In the genomic region with DNA sequence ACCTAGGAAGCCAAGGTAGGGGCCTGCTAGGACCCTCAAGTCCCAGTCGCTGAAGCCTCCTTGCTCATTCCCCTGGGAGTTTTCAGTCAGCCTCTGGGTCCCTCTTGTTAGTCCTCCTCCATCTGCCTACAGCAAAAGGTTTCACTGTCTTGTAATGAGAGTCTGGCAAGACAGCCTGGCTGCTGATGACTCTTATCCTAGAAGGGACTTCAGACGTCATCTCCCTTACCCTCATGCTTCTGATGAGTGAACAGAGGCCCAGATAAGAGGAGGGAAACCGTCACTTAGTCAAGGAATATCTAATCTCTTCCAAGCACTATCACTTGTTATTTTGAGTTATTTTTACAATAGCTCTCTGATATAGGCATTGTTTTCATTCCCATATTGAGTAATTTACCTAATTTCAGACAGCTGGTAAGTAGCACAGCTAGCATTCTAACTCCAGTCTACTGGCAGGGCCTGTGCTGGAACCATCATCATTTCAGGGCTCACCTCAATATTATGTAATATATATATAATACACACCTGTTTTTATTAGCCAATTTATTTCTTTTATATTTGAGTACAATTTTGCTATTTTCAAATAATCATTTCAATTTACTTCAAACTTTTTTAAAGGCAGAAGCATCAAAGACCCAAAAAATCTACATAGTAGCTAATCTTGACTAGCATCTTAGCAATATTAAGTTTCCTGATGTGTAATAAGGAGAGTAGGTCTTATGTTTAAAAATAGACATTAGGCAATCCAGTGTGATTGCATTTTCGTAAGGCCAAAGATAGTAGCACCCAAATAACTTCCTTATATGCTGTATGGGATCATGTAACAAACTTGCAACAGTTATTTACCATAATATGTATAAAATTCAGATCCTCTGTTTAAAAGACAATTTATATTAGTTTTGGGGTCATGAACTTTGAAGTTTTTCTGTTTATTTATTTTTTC, we compare ENCODE assay signal across 1 cellular context.
TF ChIP-seq lines count a peak whose summit lies in the region.

No MANE protein-coding gene starts in this region.

TF ChIP-seq in K562, 482 proteins besides CTCF, POLR2A, EP300 and RAD21 (continued from another document and continues in another):
- TF ChIP-seq ZFP1 (CRISPR knock-in tag; IDR thresholded peaks at IDR 0.05) (no peak), SIX5 (IDR thresholded peaks at IDR 0.05; ENCODE audit: borderline replicate concordance in 1 of 2, insufficient read depth in 1 of 2, low read depth in 1 of 2, low read length in 2 of 2) (no peak), SNRNP70 (optimal IDR thresholded peaks at IDR 0.05; ENCODE audit: low read depth, low read length) (no peak), CEBPG (CRISPR knock-in tag; IDR thresholded peaks at IDR 0.05) (no peak), CEBPG (tag; conservative IDR thresholded peaks at IDR 0.05 in 1 of 2, IDR thresholded peaks at IDR 0.05 in 1 of 2) (peak in 1 of 2 experiments; percentile 65; a peak in 2 of 4 replicates), MAFF (IDR thresholded peaks at IDR 0.05; ENCODE audit: low read length) (no peak), RFX1 (IDR thresholded peaks at IDR 0.05) (no peak), SMARCA4 (IDR thresholded peaks at IDR 0.05) (0 out of 2 replicates have a peak, but pooled peaks have one; percentile 28), ZBED1 (IDR thresholded peaks at IDR 0.05) (no peak), DACH1 (IDR thresholded peaks at IDR 0.05; ENCODE audit: partially characterized antibody) (no peak), ARNT (IDR thresholded peaks at IDR 0.05) (no peak), CXXC5 (CRISPR knock-in tag; IDR thresholded peaks at IDR 0.05) (no peak), ZFP30 (CRISPR knock-in tag; IDR thresholded peaks at IDR 0.05; ENCODE audit: borderline replicate concordance) (no peak), ZNF197 (CRISPR knock-in tag; IDR thresholded peaks at IDR 0.05; ENCODE audit: low read depth) (no peak), CEBPB (tag; IDR thresholded peaks at IDR 0.05) (no peak; the same call in 1 of the 2 replicates), SMC3 (conservative IDR thresholded peaks at IDR 0.05; ENCODE audit: insufficient read depth, low read depth, low read length) (no peak), ZNF354B (CRISPR knock-in tag; IDR thresholded peaks at IDR 0.05) (no peak), CTBP1 (IDR thresholded peaks at IDR 0.05; ENCODE audit: borderline replicate concordance) (peak; percentile 57; the same call in 1 of the 2 replicates), YY1 (IDR thresholded peaks at IDR 0.05; ENCODE audit: borderline replicate concordance in 1 of 3, control insufficient read depth in 1 of 3, extremely low read depth in 1 of 3, insufficient read depth in 3 of 3, insufficient read length in 1 of 3, insufficient replicate concordance in 2 of 3, low read depth in 1 of 3, low read length in 2 of 3) (no peak), GTF2A2 (tag; IDR thresholded peaks at IDR 0.05) (no peak), FOXM1 (IDR thresholded peaks at IDR 0.05; ENCODE audit: low read depth) (no peak), FOXM1 (CRISPR knock-in tag; IDR thresholded peaks at IDR 0.05; ENCODE audit: low read depth) (no peak), ZNF217 (CRISPR knock-in tag; IDR thresholded peaks at IDR 0.05) (no peak), CBX8 (IDR thresholded peaks at IDR 0.05; ENCODE audit: borderline replicate concordance, extremely low read depth, low read depth, low read length, poor library complexity, severe bottlenecking) (no peak), NEUROD1 (IDR thresholded peaks at IDR 0.05; ENCODE audit: borderline replicate concordance, low read depth, low read length, partially characterized antibody) (no peak), ZSCAN32 (CRISPR knock-in tag; IDR thresholded peaks at IDR 0.05) (no peak), ZC3H4 (CRISPR knock-in tag; IDR thresholded peaks at IDR 0.05; ENCODE audit: borderline replicate concordance) (no peak)
- TF ChIP-seq, protein P1, sequence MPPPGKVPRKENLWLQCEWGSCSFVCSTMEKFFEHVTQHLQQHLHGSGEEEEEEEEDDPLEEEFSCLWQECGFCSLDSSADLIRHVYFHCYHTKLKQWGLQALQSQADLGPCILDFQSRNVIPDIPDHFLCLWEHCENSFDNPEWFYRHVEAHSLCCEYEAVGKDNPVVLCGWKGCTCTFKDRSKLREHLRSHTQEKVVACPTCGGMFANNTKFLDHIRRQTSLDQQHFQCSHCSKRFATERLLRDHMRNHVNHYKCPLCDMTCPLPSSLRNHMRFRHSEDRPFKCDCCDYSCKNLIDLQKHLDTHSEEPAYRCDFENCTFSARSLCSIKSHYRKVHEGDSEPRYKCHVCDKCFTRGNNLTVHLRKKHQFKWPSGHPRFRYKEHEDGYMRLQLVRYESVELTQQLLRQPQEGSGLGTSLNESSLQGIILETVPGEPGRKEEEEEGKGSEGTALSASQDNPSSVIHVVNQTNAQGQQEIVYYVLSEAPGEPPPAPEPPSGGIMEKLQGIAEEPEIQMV (tag; conservative IDR thresholded peaks at IDR 0.05; ENCODE audit: low read depth), result no peak
- TF ChIP-seq, protein P2, sequence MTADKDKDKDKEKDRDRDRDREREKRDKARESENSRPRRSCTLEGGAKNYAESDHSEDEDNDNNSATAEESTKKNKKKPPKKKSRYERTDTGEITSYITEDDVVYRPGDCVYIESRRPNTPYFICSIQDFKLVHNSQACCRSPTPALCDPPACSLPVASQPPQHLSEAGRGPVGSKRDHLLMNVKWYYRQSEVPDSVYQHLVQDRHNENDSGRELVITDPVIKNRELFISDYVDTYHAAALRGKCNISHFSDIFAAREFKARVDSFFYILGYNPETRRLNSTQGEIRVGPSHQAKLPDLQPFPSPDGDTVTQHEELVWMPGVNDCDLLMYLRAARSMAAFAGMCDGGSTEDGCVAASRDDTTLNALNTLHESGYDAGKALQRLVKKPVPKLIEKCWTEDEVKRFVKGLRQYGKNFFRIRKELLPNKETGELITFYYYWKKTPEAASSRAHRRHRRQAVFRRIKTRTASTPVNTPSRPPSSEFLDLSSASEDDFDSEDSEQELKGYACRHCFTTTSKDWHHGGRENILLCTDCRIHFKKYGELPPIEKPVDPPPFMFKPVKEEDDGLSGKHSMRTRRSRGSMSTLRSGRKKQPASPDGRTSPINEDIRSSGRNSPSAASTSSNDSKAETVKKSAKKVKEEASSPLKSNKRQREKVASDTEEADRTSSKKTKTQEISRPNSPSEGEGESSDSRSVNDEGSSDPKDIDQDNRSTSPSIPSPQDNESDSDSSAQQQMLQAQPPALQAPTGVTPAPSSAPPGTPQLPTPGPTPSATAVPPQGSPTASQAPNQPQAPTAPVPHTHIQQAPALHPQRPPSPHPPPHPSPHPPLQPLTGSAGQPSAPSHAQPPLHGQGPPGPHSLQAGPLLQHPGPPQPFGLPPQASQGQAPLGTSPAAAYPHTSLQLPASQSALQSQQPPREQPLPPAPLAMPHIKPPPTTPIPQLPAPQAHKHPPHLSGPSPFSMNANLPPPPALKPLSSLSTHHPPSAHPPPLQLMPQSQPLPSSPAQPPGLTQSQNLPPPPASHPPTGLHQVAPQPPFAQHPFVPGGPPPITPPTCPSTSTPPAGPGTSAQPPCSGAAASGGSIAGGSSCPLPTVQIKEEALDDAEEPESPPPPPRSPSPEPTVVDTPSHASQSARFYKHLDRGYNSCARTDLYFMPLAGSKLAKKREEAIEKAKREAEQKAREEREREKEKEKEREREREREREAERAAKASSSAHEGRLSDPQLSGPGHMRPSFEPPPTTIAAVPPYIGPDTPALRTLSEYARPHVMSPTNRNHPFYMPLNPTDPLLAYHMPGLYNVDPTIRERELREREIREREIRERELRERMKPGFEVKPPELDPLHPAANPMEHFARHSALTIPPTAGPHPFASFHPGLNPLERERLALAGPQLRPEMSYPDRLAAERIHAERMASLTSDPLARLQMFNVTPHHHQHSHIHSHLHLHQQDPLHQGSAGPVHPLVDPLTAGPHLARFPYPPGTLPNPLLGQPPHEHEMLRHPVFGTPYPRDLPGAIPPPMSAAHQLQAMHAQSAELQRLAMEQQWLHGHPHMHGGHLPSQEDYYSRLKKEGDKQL (CRISPR knock-in tag; IDR thresholded peaks at IDR 0.05; ENCODE audit: borderline replicate concordance), result no peak
- TF ChIP-seq, protein P3, sequence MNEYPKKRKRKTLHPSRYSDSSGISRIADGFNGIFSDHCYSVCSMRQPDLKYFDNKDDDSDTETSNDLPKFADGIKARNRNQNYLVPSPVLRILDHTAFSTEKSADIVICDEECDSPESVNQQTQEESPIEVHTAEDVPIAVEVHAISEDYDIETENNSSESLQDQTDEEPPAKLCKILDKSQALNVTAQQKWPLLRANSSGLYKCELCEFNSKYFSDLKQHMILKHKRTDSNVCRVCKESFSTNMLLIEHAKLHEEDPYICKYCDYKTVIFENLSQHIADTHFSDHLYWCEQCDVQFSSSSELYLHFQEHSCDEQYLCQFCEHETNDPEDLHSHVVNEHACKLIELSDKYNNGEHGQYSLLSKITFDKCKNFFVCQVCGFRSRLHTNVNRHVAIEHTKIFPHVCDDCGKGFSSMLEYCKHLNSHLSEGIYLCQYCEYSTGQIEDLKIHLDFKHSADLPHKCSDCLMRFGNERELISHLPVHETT (CRISPR knock-in tag; conservative IDR thresholded peaks at IDR 0.05 in 1 of 2, IDR thresholded peaks at IDR 0.05 in 1 of 2), result 0 out of 4 replicates have a peak, but pooled peaks of 1 of the 2 experiments have one; percentile 44
- TF ChIP-seq, protein P4, sequence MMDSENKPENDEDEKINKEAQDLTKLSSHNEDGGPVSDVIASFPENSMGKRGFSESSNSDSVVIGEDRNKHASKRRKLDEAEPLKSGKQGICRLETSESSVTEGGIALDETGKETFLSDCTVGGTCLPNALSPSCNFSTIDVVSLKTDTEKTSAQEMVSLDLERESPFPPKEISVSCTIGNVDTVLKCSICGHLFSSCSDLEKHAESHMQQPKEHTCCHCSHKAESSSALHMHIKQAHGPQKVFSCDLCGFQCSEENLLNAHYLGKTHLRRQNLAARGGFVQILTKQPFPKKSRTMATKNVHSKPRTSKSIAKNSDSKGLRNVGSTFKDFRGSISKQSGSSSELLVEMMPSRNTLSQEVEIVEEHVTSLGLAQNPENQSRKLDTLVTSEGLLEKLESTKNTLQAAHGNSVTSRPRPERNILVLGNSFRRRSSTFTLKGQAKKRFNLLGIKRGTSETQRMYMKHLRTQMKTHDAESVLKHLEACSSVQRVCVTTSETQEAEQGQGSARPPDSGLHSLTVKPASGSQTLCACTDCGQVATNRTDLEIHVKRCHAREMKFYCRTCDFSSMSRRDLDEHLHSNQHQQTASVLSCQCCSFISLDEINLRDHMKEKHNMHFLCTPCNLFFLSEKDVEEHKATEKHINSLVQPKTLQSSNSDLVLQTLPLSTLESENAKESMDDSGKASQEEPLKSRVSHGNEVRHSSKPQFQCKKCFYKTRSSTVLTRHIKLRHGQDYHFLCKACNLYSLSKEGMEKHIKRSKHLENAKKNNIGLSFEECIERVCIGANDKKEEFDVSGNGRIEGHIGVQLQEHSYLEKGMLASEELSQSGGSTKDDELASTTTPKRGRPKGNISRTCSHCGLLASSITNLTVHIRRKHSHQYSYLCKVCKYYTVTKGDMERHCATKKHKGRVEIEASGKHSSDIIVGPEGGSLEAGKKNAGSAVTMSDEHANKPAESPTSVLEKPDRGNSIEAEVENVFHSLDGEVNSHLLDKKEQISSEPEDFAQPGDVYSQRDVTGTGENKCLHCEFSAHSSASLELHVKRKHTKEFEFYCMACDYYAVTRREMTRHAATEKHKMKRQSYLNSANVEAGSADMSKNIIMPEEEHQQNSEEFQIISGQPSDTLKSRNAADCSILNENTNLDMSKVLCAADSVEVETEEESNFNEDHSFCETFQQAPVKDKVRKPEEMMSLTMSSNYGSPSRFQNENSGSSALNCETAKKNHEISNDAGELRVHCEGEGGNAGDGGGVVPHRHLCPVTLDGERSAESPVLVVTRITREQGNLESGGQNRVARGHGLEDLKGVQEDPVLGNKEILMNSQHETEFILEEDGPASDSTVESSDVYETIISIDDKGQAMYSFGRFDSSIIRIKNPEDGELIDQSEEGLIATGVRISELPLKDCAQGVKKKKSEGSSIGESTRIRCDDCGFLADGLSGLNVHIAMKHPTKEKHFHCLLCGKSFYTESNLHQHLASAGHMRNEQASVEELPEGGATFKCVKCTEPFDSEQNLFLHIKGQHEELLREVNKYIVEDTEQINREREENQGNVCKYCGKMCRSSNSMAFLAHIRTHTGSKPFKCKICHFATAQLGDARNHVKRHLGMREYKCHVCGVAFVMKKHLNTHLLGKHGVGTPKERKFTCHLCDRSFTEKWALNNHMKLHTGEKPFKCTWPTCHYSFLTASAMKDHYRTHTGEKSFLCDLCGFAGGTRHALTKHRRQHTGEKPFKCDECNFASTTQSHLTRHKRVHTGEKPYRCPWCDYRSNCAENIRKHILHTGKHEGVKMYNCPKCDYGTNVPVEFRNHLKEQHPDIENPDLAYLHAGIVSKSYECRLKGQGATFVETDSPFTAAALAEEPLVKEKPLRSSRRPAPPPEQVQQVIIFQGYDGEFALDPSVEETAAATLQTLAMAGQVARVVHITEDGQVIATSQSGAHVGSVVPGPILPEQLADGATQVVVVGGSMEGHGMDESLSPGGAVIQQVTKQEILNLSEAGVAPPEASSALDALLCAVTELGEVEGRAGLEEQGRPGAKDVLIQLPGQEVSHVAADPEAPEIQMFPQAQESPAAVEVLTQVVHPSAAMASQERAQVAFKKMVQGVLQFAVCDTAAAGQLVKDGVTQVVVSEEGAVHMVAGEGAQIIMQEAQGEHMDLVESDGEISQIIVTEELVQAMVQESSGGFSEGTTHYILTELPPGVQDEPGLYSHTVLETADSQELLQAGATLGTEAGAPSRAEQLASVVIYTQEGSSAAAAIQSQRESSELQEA (IDR thresholded peaks at IDR 0.05; ENCODE audit: low read depth), result no peak
- TF ChIP-seq, protein P5, sequence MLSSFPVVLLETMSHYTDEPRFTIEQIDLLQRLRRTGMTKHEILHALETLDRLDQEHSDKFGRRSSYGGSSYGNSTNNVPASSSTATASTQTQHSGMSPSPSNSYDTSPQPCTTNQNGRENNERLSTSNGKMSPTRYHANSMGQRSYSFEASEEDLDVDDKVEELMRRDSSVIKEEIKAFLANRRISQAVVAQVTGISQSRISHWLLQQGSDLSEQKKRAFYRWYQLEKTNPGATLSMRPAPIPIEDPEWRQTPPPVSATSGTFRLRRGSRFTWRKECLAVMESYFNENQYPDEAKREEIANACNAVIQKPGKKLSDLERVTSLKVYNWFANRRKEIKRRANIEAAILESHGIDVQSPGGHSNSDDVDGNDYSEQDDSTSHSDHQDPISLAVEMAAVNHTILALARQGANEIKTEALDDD (IDR thresholded peaks at IDR 0.05), result no peak; the same call in 1 of the 2 replicates
- TF ChIP-seq, protein P6, sequence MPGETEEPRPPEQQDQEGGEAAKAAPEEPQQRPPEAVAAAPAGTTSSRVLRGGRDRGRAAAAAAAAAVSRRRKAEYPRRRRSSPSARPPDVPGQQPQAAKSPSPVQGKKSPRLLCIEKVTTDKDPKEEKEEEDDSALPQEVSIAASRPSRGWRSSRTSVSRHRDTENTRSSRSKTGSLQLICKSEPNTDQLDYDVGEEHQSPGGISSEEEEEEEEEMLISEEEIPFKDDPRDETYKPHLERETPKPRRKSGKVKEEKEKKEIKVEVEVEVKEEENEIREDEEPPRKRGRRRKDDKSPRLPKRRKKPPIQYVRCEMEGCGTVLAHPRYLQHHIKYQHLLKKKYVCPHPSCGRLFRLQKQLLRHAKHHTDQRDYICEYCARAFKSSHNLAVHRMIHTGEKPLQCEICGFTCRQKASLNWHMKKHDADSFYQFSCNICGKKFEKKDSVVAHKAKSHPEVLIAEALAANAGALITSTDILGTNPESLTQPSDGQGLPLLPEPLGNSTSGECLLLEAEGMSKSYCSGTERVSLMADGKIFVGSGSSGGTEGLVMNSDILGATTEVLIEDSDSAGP (CRISPR knock-in tag; IDR thresholded peaks at IDR 0.05), result no peak
- TF ChIP-seq, protein P7, sequence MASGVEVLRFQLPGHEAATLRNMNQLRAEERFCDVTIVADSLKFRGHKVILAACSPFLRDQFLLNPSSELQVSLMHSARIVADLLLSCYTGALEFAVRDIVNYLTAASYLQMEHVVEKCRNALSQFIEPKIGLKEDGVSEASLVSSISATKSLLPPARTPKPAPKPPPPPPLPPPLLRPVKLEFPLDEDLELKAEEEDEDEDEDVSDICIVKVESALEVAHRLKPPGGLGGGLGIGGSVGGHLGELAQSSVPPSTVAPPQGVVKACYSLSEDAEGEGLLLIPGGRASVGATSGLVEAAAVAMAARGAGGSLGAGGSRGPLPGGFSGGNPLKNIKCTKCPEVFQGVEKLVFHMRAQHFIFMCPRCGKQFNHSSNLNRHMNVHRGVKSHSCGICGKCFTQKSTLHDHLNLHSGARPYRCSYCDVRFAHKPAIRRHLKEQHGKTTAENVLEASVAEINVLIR (CRISPR knock-in tag; IDR thresholded peaks at IDR 0.05), result peak; percentile 71
